Comparison of ENCODE assay signal across 8 cellular contexts in genomic region chr6:37483917-37484785, GRCh38. TPM values are rescaled to one million over a fixed set of nuclear protein-coding genes. Genes with fewer than 3 reads are reported as not detected.
DNase-seq lines count a peak whose midpoint lies in the region; ATAC-seq, FAIRE-seq and TF ChIP-seq lines count a peak whose summit lies in the region.

No MANE protein-coding gene starts in this region.

- TF ChIP-seq CTCF in right atrium auricular region (IDR thresholded peaks at IDR 0.05) = peak; percentile 81 to 91
- TF ChIP-seq CTCF in spleen (IDR thresholded peaks at IDR 0.05 in 8 of 11, conservative IDR thresholded peaks at IDR 0.05 in 3 of 11) = peak; percentile 70 to 93 (median 85)

- no peaks in the 10 kb centered on the region for H3K27me3 ChIP-seq in right atrium auricular region
- no peaks in the 10 kb centered on the region for H3K27me3 ChIP-seq in spleen (replicated peaks in 1 of 7)

- DNase-seq in GM03348 (ENCODE audit: low spot score) (peak; percentile 86), HTR-8/SVneo (ENCODE audit: insufficient read length, low spot score) (peak; percentile 73), T follicular helper cell (ENCODE audit: low read depth) (peak; percentile 70), right atrium auricular region (ENCODE audit: low spot score) (no peak), spleen (peak; percentile 92)
- peak; percentile 85 for DNase-seq in activated naive CD8-positive, alpha-beta T cell treated with anti-CD3 and anti-CD28 coated beads, Interleukin-2, amount 10 ng/mL, durations not matched to agents 7 days and 5 days

- no peak overlapping the region for H3K27ac Mint-ChIP-seq in activated naive CD8-positive, alpha-beta T cell treated with anti-CD3 and anti-CD28 coated beads, Interleukin-2, amount 10 ng/mL, durations not matched to agents 7 days and 5 days

- no peak for TF ChIP-seq POLR2A in spleen (IDR thresholded peaks at IDR 0.05)

- H3K36me3 ChIP-seq in right atrium auricular region (peaks cover 19% of the 10 kb centered on the region), spleen (peaks cover 0 to 85% (median 48%) of the 10 kb centered on the region in 6 donors)

- no peak overlapping the region for H3K4me3 Mint-ChIP-seq in activated naive CD8-positive, alpha-beta T cell treated with anti-CD3 and anti-CD28 coated beads, Interleukin-2, amount 10 ng/mL, durations not matched to agents 7 days and 5 days

- intact Hi-C loops in spleen (cut with DNase I; ENCODE audit: low total_unique reads) = no loop called here

- H3K27ac ChIP-seq in right atrium auricular region (no peak overlapping the region), spleen (peak overlapping the region in 2 of 8 donors; percentile 23 to 27)

- H3K4me3 ChIP-seq in right atrium auricular region (no peak overlapping the region), spleen (no peak overlapping the region)

- FAIRE-seq in HTR-8/SVneo (lab: Jason Lieb, UNC) = peak; percentile 44

- no peaks in the 10 kb centered on the region for H3K27me3 Mint-ChIP-seq in activated naive CD8-positive, alpha-beta T cell treated with anti-CD3 and anti-CD28 coated beads, Interleukin-2, amount 10 ng/mL, durations not matched to agents 7 days and 5 days

- H3K9me3 Mint-ChIP-seq in activated naive CD8-positive, alpha-beta T cell treated with anti-CD3 and anti-CD28 coated beads, Interleukin-2, amount 10 ng/mL, durations not matched to agents 7 days and 5 days = no peaks in the 10 kb centered on the region

- H3K4me1 ChIP-seq in right atrium auricular region (peaks cover 0 to 34% of the 10 kb centered on the region in 2 donors), spleen (peaks cover 0 to 32% (median 10%) of the 10 kb centered on the region in 6 donors)

- peaks cover 14% of the 10 kb centered on the region for H3K36me3 Mint-ChIP-seq in activated naive CD8-positive, alpha-beta T cell treated with anti-CD3 and anti-CD28 coated beads, Interleukin-2, amount 10 ng/mL, durations not matched to agents 7 days and 5 days

- H3K9me3 ChIP-seq in right atrium auricular region (no peaks in the 10 kb centered on the region), spleen (no peaks in the 10 kb centered on the region)

- peaks cover 7% of the 10 kb centered on the region for H3K4me1 Mint-ChIP-seq in activated naive CD8-positive, alpha-beta T cell treated with anti-CD3 and anti-CD28 coated beads, Interleukin-2, amount 10 ng/mL, durations not matched to agents 7 days and 5 days

- 46 to 58% (median 50%) methylated on average over 9 to 20 of the region's 20 CpGs for WGBS in spleen, 5 donors

- POLR2A ChIA-PET in activated naive CD8-positive, alpha-beta T cell treated with anti-CD3 and anti-CD28 coated beads, Interleukin-2, amount 10 ng/mL, durations not matched to agents 7 days and 5 days (lab: Charles Lee) = no interaction called here

- ATAC-seq in activated naive CD8-positive, alpha-beta T cell treated with anti-CD3 and anti-CD28 coated beads, Interleukin-2, amount 10 ng/mL, durations not matched to agents 7 days and 5 days (ENCODE audit: low read depth) = peak; percentile 76
- no peak for ATAC-seq in GM21576 (IDR thresholded peaks at IDR 0.05; ENCODE audit: unreplicated experiment)
- ATAC-seq in GM21526 (IDR thresholded peaks at IDR 0.05; ENCODE audit: low FRiP score, unreplicated experiment) = no peak

RNA-seq across cellular contexts. Expression of gene CCDC167, which starts 15.5 kb away (rescaled TPM):
- total RNA-seq in activated naive CD8-positive, alpha-beta T cell treated with anti-CD3 and anti-CD28 coated beads, Interleukin-2, amount 10 ng/mL, durations not matched to agents 7 days and 5 days = 10 to 100 TPM; 48.5 to 54.2 TPM
- 10 to 100 TPM; 26.1 to 39.6 TPM for total RNA-seq in right atrium auricular region
- 10 to 100 TPM; 11.6 to 38.4 (median 17.4) TPM for total RNA-seq in spleen
- polyA plus RNA-seq in spleen = 10 to 100 TPM; 26.1 to 64.8 (median 41.0) TPM

RNA-seq across cellular contexts. Expression of gene CMTR1, which starts 51.1 kb away (rescaled TPM):
- total RNA-seq in activated naive CD8-positive, alpha-beta T cell treated with anti-CD3 and anti-CD28 coated beads, Interleukin-2, amount 10 ng/mL, durations not matched to agents 7 days and 5 days = 10 to 100 TPM; 83.9 to 89.7 TPM
- total RNA-seq in right atrium auricular region (10 to 100 TPM; 20.4 to 21.1 TPM), spleen (10 to 100 TPM; 40.8 to 62.4 (median 52.3) TPM)
- polyA plus RNA-seq in spleen = 10 to 100 TPM; 19.4 to 27.5 (median 23.3) TPM
